Comparison of ENCODE assay signal across 20 cellular contexts in the genomic region with DNA sequence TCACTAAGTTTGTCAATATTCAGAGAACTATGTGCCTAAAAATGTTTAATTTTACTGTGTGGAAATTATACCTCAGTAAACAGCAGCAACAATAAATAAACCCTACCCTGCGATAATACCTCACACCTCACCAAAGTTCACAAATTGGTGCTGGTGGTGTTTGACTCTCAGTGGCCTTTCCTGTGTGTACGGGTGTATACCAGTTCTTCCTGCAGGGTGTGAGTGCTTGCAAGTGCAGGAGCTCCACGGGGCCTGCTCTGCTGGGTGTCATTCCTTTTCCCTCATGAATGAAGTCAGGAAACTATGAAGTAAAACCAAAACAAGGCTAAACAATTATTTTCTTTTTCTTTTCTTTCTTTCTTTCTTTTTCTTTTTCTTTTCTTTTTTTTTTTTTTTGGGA. TPM values are rescaled to one million over a fixed set of nuclear protein-coding genes. Genes with fewer than 3 reads are reported as not detected.
DNase-seq lines count a peak whose midpoint lies in the region; ATAC-seq and TF ChIP-seq lines count a peak whose summit lies in the region.
"Had no signal": no experiment of that assay in that cellular context is flagged by ENCODE, and none has a peak within 500 bp of the region (broad histone marks: within the 10 kb centered on the region; RNA-seq: fewer than 3 reads in every experiment).

No MANE protein-coding gene starts in this region.

- H3K9me3 Mint-ChIP-seq in activated naive CD8-positive, alpha-beta T cell treated with anti-CD3 and anti-CD28 coated beads, Interleukin-2, amount 10 ng/mL, durations not matched to agents 7 days and 5 days: peaks cover 5% of the 10 kb centered on the region
- H3K9me3 Mint-ChIP-seq in activated naive CD8-positive, alpha-beta T cell treated with anti-CD3 and anti-CD28 coated beads for 36 hours: no peaks in the 10 kb centered on the region
- no peaks in the 10 kb centered on the region for H3K9me3 Mint-ChIP-seq in immature natural killer cell

- no peak for DNase-seq in activated naive CD8-positive, alpha-beta T cell treated with anti-CD3 and anti-CD28 coated beads, Interleukin-2, amount 10 ng/mL, durations not matched to agents 7 days and 5 days
- DNase-seq in activated naive CD8-positive, alpha-beta T cell treated with anti-CD3 and anti-CD28 coated beads for 36 hours: no peak
- no peak for DNase-seq in T-helper 17 cell
- DNase-seq in immature natural killer cell: peak; percentile 70 to 76 (median 73)
- no peak for DNase-seq in WERI-Rb-1
- no peak for DNase-seq in cortex of kidney (lab: John Stamatoyannopoulos, UW)
- DNase-seq: DND-41, H7, HFFc6, NCI-H1417 treated with DMSO at 0.1 percent for 48 hours, NCI-H1930, NCI-H226, NCI-H524 treated with DMSO at 0.1 percent for 48 hours had no signal

- POLR2A ChIA-PET in activated naive CD8-positive, alpha-beta T cell treated with anti-CD3 and anti-CD28 coated beads, Interleukin-2, amount 10 ng/mL, durations not matched to agents 7 days and 5 days (lab: Charles Lee): no interaction called here

- 75% methylated on average over 3 of the region's 3 CpGs for WGBS in thymus

- H3K36me3 ChIP-seq in thymus (ENCODE audit: control insufficient read depth, insufficient read depth): no peaks in the 10 kb centered on the region
- H3K36me3 ChIP-seq in WERI-Rb-1: no peaks in the 10 kb centered on the region
- H3K36me3 ChIP-seq: BLaER1 treated with 17β-estradiol and CSF1 and Interleukin-3, amounts not matched to agents 10 nM and 100 nM; SJSA1 had no signal

- peaks cover 11% of the 10 kb centered on the region for H3K4me1 Mint-ChIP-seq in activated naive CD8-positive, alpha-beta T cell treated with anti-CD3 and anti-CD28 coated beads, Interleukin-2, amount 10 ng/mL, durations not matched to agents 7 days and 5 days
- H3K4me1 Mint-ChIP-seq in activated naive CD8-positive, alpha-beta T cell treated with anti-CD3 and anti-CD28 coated beads for 36 hours: peaks cover 15% of the 10 kb centered on the region
- peaks cover 5% of the 10 kb centered on the region for H3K4me1 Mint-ChIP-seq in T-helper 17 cell
- peaks cover 77 to 82% of the 10 kb centered on the region in 2 donors for H3K4me1 Mint-ChIP-seq in immature natural killer cell

- H3K27ac Mint-ChIP-seq in activated naive CD8-positive, alpha-beta T cell treated with anti-CD3 and anti-CD28 coated beads, Interleukin-2, amount 10 ng/mL, durations not matched to agents 7 days and 5 days: peak overlapping the region; percentile 19
- H3K27ac Mint-ChIP-seq in activated naive CD8-positive, alpha-beta T cell treated with anti-CD3 and anti-CD28 coated beads for 36 hours: no peak overlapping the region
- peak overlapping the region; percentile 95 for H3K27ac Mint-ChIP-seq in T-helper 17 cell
- H3K27ac Mint-ChIP-seq in immature natural killer cell: peak overlapping the region; percentile 89 to 99 (median 98)
- H3K27ac Mint-ChIP-seq: HFFc6 had no signal

- H3K27ac ChIP-seq in thymus (ENCODE audit: low read depth): peak overlapping the region; percentile 34
- no peak overlapping the region for H3K27ac ChIP-seq in WERI-Rb-1
- H3K27ac ChIP-seq: BLaER1 treated with 17β-estradiol and CSF1 and Interleukin-3, amounts not matched to agents 10 nM and 100 nM; SJSA1 had no signal

- H3K27me3 ChIP-seq in thymus (ENCODE audit: control insufficient read depth, insufficient read depth): peaks cover 3% of the 10 kb centered on the region
- no peaks in the 10 kb centered on the region for H3K27me3 ChIP-seq in WERI-Rb-1 (ENCODE audit: insufficient read depth, low read depth, severe bottlenecking)
- H3K27me3 ChIP-seq: BLaER1 treated with 17β-estradiol and CSF1 and Interleukin-3, amounts not matched to agents 10 nM and 100 nM; SJSA1 had no signal

- H3K36me3 Mint-ChIP-seq in activated naive CD8-positive, alpha-beta T cell treated with anti-CD3 and anti-CD28 coated beads, Interleukin-2, amount 10 ng/mL, durations not matched to agents 7 days and 5 days: peaks cover 4% of the 10 kb centered on the region
- no peaks in the 10 kb centered on the region for H3K36me3 Mint-ChIP-seq in activated naive CD8-positive, alpha-beta T cell treated with anti-CD3 and anti-CD28 coated beads for 36 hours
- H3K36me3 Mint-ChIP-seq in T-helper 17 cell (ENCODE audit: low read depth) (peaks cover 2% of the 10 kb centered on the region), immature natural killer cell (peaks cover 0 to 4% (median 0%) of the 10 kb centered on the region in 3 donors)

- peaks cover 21% of the 10 kb centered on the region for H3K4me1 ChIP-seq in thymus (ENCODE audit: control insufficient read depth, insufficient read depth, low read length)
- H3K4me1 ChIP-seq: BLaER1 treated with 17β-estradiol and CSF1 and Interleukin-3, amounts not matched to agents 10 nM and 100 nM had no signal

- no peak for ATAC-seq in activated naive CD8-positive, alpha-beta T cell treated with anti-CD3 and anti-CD28 coated beads, Interleukin-2, amount 10 ng/mL, durations not matched to agents 7 days and 5 days (ENCODE audit: low read depth)
- ATAC-seq in T-helper 17 cell: no peak
- ATAC-seq in HG03097 (IDR thresholded peaks at IDR 0.05; ENCODE audit: low FRiP score, unreplicated experiment): no peak
- ATAC-seq: Panc1 had no signal

- no peak overlapping the region for H3K4me3 ChIP-seq in thymus (ENCODE audit: low read length)
- no peak overlapping the region for H3K4me3 ChIP-seq in WERI-Rb-1 (ENCODE audit: low read depth, low read length)
- H3K4me3 ChIP-seq: BLaER1 treated with 17β-estradiol and CSF1 and Interleukin-3, amounts not matched to agents 10 nM and 100 nM; SJSA1 had no signal

- peak overlapping the region; percentile 45 for H3K4me3 Mint-ChIP-seq in activated naive CD8-positive, alpha-beta T cell treated with anti-CD3 and anti-CD28 coated beads, Interleukin-2, amount 10 ng/mL, durations not matched to agents 7 days and 5 days
- no peak overlapping the region for H3K4me3 Mint-ChIP-seq in activated naive CD8-positive, alpha-beta T cell treated with anti-CD3 and anti-CD28 coated beads for 36 hours
- H3K4me3 Mint-ChIP-seq in T-helper 17 cell (no peak overlapping the region), immature natural killer cell (peak overlapping the region; percentile 75 to 85 (median 80))
- H3K4me3 Mint-ChIP-seq: HFFc6 had no signal

- H3K9me3 ChIP-seq in T-helper 17 cell (ENCODE audit: control insufficient read depth, low read length, poor library complexity, severe bottlenecking) (no peaks in the 10 kb centered on the region), thymus (ENCODE audit: control insufficient read depth) (no peaks in the 10 kb centered on the region), WERI-Rb-1 (ENCODE audit: severe bottlenecking) (no peaks in the 10 kb centered on the region)
- H3K9me3 ChIP-seq: SJSA1 had no signal

- TF ChIP-seq CTCF in WERI-Rb-1 (IDR thresholded peaks at IDR 0.05; ENCODE audit: low read depth, low read length): no peak

- peaks cover 45% of the 10 kb centered on the region for H3K27me3 Mint-ChIP-seq in activated naive CD8-positive, alpha-beta T cell treated with anti-CD3 and anti-CD28 coated beads, Interleukin-2, amount 10 ng/mL, durations not matched to agents 7 days and 5 days
- peaks cover 32% of the 10 kb centered on the region for H3K27me3 Mint-ChIP-seq in activated naive CD8-positive, alpha-beta T cell treated with anti-CD3 and anti-CD28 coated beads for 36 hours
- peaks cover 27% of the 10 kb centered on the region for H3K27me3 Mint-ChIP-seq in T-helper 17 cell
- H3K27me3 Mint-ChIP-seq in immature natural killer cell (ENCODE audit: low read depth in 3 of 3): peaks cover 6 to 14% (median 12%) of the 10 kb centered on the region in 3 donors

RNA-seq across cellular contexts. Expression of a gene that starts 4.1 kb away (rescaled TPM):
- 1 to 10 TPM; 1.4 to 2.0 TPM for total RNA-seq in activated naive CD8-positive, alpha-beta T cell treated with anti-CD3 and anti-CD28 coated beads, Interleukin-2, amount 10 ng/mL, durations not matched to agents 7 days and 5 days
- total RNA-seq in activated naive CD8-positive, alpha-beta T cell treated with anti-CD3 and anti-CD28 coated beads for 36 hours: under 1 TPM; 0.33 to 0.38 TPM
- under 1 TPM; 0.16 to 0.52 TPM for total RNA-seq in T-helper 17 cell
- 10 to 100 TPM; 14.4 to 48.6 (median 36.1) TPM for polyA plus RNA-seq in immature natural killer cell
- 21.2 TPM for polyA plus RNA-seq in thymus
- total RNA-seq: G401, HFFc6, HT1080 had no signal

RNA-seq across cellular contexts. Expression of a gene that starts 45.1 kb away (rescaled TPM):
- total RNA-seq in activated naive CD8-positive, alpha-beta T cell treated with anti-CD3 and anti-CD28 coated beads, Interleukin-2, amount 10 ng/mL, durations not matched to agents 7 days and 5 days: 1 to 10 TPM; 9.0 to 9.3 TPM
- 1 to 10 TPM; 8.6 TPM for total RNA-seq in activated naive CD8-positive, alpha-beta T cell treated with anti-CD3 and anti-CD28 coated beads for 36 hours
- 1 to 10 TPM; 2.9 to 4.6 TPM for total RNA-seq in T-helper 17 cell
- polyA plus RNA-seq in immature natural killer cell (10 to 100 TPM; 18.2 to 27.0 (median 26.0) TPM), thymus (18.1 TPM)
- total RNA-seq: G401 had no signal

Comparison
In these comparisons a context has a peak if more than half of its experiments do, and no peak if none do; other contexts are left out.
1. H3K4me3 Mint-ChIP-seq: peak in activated naive CD8-positive, alpha-beta T cell treated with anti-CD3 and anti-CD28 coated beads, Interleukin-2, amount 10 ng/mL, durations not matched to agents 7 days and 5 days (single experiment) and immature natural killer cell (5 of 5); none in activated naive CD8-positive, alpha-beta T cell treated with anti-CD3 and anti-CD28 coated beads for 36 hours (single experiment) and T-helper 17 cell (single experiment).
2. DNase-seq: peak in immature natural killer cell (3 of 3); none in activated naive CD8-positive, alpha-beta T cell treated with anti-CD3 and anti-CD28 coated beads, Interleukin-2, amount 10 ng/mL, durations not matched to agents 7 days and 5 days (single experiment), activated naive CD8-positive, alpha-beta T cell treated with anti-CD3 and anti-CD28 coated beads for 36 hours (single experiment), T-helper 17 cell (0 of 3), WERI-Rb-1 (single experiment) and cortex of kidney (single experiment).